In the genomic region with DNA sequence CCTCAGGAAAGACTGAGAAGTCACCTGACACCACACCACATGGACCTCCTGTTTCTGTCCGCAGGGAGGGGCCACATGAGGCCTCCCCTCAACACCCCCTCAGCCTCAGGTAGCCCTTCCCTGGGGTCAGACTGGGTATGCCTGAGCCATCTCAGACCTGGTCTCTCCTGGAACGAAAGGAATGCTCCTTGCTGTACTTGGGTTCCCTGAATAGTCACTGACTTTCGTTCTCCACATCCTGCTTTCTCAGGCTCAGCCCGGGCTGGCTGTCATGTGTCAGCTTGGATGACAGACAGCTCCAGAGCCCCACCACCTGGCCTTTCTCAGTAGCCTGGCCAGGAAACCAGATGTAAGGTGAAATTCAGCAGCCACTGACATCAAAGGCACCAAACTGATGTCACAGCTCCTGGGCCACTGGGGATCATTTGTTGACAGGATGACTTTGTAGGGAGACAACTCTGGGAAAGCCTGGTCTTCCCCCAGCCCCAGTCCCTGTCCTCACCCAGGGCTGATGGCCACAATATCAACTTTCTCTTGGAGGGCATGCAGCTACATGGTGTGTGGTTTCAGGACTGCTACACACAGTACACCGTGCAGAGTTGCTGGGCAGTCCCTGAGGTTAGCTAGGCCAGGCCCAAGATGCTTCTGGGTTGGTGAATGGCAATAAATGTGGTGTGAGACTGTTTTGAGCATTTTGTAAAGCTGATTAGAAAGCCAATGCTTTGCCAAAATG, we compare ENCODE assay signal across 9 cellular contexts.
DNase-seq lines count a peak whose midpoint lies in the region; ATAC-seq, FAIRE-seq and TF ChIP-seq lines count a peak whose summit lies in the region.
"Had no signal": no experiment of that assay in that cellular context is flagged by ENCODE, and none has a peak within 500 bp of the region (broad histone marks: within the 10 kb centered on the region; RNA-seq: fewer than 3 reads in every experiment).

No MANE protein-coding gene starts in this region.

- peaks cover 2% of the 10 kb centered on the region for H3K4me1 Mint-ChIP-seq in endothelial cell (ENCODE audit: unreplicated experiment)
- H3K4me1 Mint-ChIP-seq: brain had no signal

- no peaks in the 10 kb centered on the region for H3K36me3 ChIP-seq in small intestine (ENCODE audit: control insufficient read depth in 2 of 2, insufficient read depth in 2 of 2, low read length in 2 of 2)

- peak; percentile 16 for DNase-seq in COR-L47 (lab: John Stamatoyannopoulos, UW)
- DNase-seq in NCI-H1694 treated with DMSO at 0.1 percent for 48 hours (lab: John Stamatoyannopoulos, UW) = peak; percentile 46
- peak; percentile 52 for DNase-seq in endothelial cell (ENCODE audit: low spot score)
- peak; percentile 68 for DNase-seq in small intestine
- DNase-seq in activated T-cell treated with anti-CD3 and anti-CD28 coated beads for 4 hours = no peak
- no peak for DNase-seq in stimulated activated CD4-positive, alpha-beta T cell treated with anti-CD3 and anti-CD28 coated beads, Interleukin-4, amount 100 ng/mL, for 24 hours

- ATAC-seq in GM19351 (IDR thresholded peaks at IDR 0.05; ENCODE audit: unreplicated experiment) = peak; percentile 80
- no peak for ATAC-seq in HG02870 (IDR thresholded peaks at IDR 0.05; ENCODE audit: unreplicated experiment)

- no peaks in the 10 kb centered on the region for H3K4me1 ChIP-seq in small intestine (ENCODE audit: control insufficient read depth in 2 of 2, insufficient read depth in 1 of 2, low read depth in 1 of 2, low read length in 1 of 2)

- no peaks in the 10 kb centered on the region for H3K9me3 ChIP-seq in small intestine (ENCODE audit: control insufficient read depth, low read depth)

- H3K4me3 Mint-ChIP-seq in endothelial cell (ENCODE audit: unreplicated experiment) = no peak overlapping the region
- H3K4me3 Mint-ChIP-seq: brain had no signal

- H3K27me3 Mint-ChIP-seq in endothelial cell (ENCODE audit: unreplicated experiment) = peaks cover 1% of the 10 kb centered on the region

- 24 to 40% (median 34%) methylated on average over 4 to 5 of the region's 5 CpGs for WGBS in small intestine, 3 donors

- no peak for TF ChIP-seq CTCF in endothelial cell (IDR thresholded peaks at IDR 0.05; ENCODE audit: unreplicated experiment)

- FAIRE-seq in small intestine (lab: Jason Lieb, UNC) = no peak

- no peak overlapping the region for H3K27ac ChIP-seq in small intestine (ENCODE audit: low read depth in 1 of 2, low read length in 1 of 2)

- H3K9me3 Mint-ChIP-seq in endothelial cell (ENCODE audit: unreplicated experiment) = no peaks in the 10 kb centered on the region

- no peaks in the 10 kb centered on the region for H3K27me3 ChIP-seq in small intestine (ENCODE audit: control insufficient read depth in 2 of 2, insufficient read depth in 2 of 2, low read length in 2 of 2)

- H3K36me3 Mint-ChIP-seq in endothelial cell (ENCODE audit: low read depth, unreplicated experiment) = no peaks in the 10 kb centered on the region
- H3K36me3 Mint-ChIP-seq: brain had no signal

- H3K27ac Mint-ChIP-seq in endothelial cell (ENCODE audit: unreplicated experiment) = peak overlapping the region; percentile 64
- H3K27ac Mint-ChIP-seq: brain had no signal

- no peak overlapping the region for H3K4me3 ChIP-seq in small intestine (ENCODE audit: low read depth in 1 of 2, low read length in 2 of 2)

Comparison
In these comparisons a context has a peak if more than half of its experiments do, and no peak if none do; other contexts are left out.
1. DNase-seq: peak in COR-L47 (single experiment), NCI-H1694 treated with DMSO at 0.1 percent for 48 hours (single experiment), endothelial cell (single experiment) and small intestine (single experiment); none in activated T-cell treated with anti-CD3 and anti-CD28 coated beads for 4 hours (single experiment) and stimulated activated CD4-positive, alpha-beta T cell treated with anti-CD3 and anti-CD28 coated beads, Interleukin-4, amount 100 ng/mL, for 24 hours (single experiment).